Comparison of ENCODE assay signal across 7 cellular contexts in genomic region chr9:21802418-21803000, GRCh38. TPM values are rescaled to one million over a fixed set of nuclear protein-coding genes. Genes with fewer than 3 reads are reported as not detected.
A peak's percentile ranks its signal among the peaks of the same experiment; 100 is the strongest.
DNase-seq lines count a peak whose midpoint lies in the region; ATAC-seq, FAIRE-seq and TF ChIP-seq lines count a peak whose summit lies in the region.

MTAP (plus strand) TSS chr9:21802636; CDS start chr9:21802749, 113 bp downstream.

- DNase-seq in NCI-H2107 treated with DMSO at 0.1 percent for 48 hours (lab: John Stamatoyannopoulos, UW; ENCODE audit: unreplicated experiment) (peak; percentile 90), cerebellum (ENCODE audit: low spot score) (peak; percentile 73), kidney (peak; percentile 97)
- peak; percentile 33 to 64 (median 48) for DNase-seq in activated CD4-positive, CD25-positive, alpha-beta regulatory T cell (lab: John Stamatoyannopoulos, UW)
- DNase-seq in stimulated activated CD4-positive, alpha-beta T cell treated with anti-CD3 and anti-CD28 coated beads, Interleukin-12 subunit alpha, Interleukin-12 subunit beta, amount 100 ng/mL, for 48 hours (ENCODE audit: low read depth in 2 of 3, low spot score in 1 of 3): peak; percentile 59 to 72 (median 60)

- H3K9ac ChIP-seq in kidney (ENCODE audit: low read length in 2 of 2): peak within 1 kb of the TSS; percentile 74 to 83

- TF ChIP-seq CTCF in kidney (IDR thresholded peaks at IDR 0.05; ENCODE audit: borderline replicate concordance, extremely low read depth, insufficient read depth): no peak

- peak; percentile 80 for ATAC-seq in GM18520 (IDR thresholded peaks at IDR 0.05; ENCODE audit: unreplicated experiment)
- ATAC-seq in HG03045 (IDR thresholded peaks at IDR 0.05; ENCODE audit: unreplicated experiment): peak; percentile 97

- H3K27ac ChIP-seq in kidney (ENCODE audit: low read depth in 2 of 2, low read length in 2 of 2): peak within 1 kb of the TSS; percentile 72 to 86

- peak; percentile 75 for FAIRE-seq in kidney (lab: Jason Lieb, UNC)

- H3K36me3 ChIP-seq in kidney (ENCODE audit: control insufficient read depth in 1 of 2, insufficient read depth in 2 of 2, low read length in 2 of 2): no peaks in the 10 kb centered on the region

- H3K4me1 ChIP-seq in kidney (ENCODE audit: control insufficient read depth in 1 of 2, insufficient read depth in 1 of 2, low read depth in 1 of 2, low read length in 2 of 2): peaks cover 4 to 5% of the 10 kb centered on the region in 2 donors

- intact Hi-C loops in kidney (cut with DNase I): no loop called here

- peak within 1 kb of the TSS; percentile 83 to 93 for H3K4me3 ChIP-seq in kidney (ENCODE audit: low read length in 2 of 2)

- no peaks in the 10 kb centered on the region for H3K9me3 ChIP-seq in kidney (ENCODE audit: control insufficient read depth in 1 of 2, low read length in 2 of 2)

RNA-seq across cellular contexts. Expression of gene MTAP, which starts in this region (rescaled TPM):
- total RNA-seq in cerebellum (17.7 TPM), kidney (42.4 TPM)
- polyA plus RNA-seq in kidney (ENCODE audit: insufficient read depth, low read depth, low replicate concordance): 11.2 TPM

Comparison
In these comparisons a context has a peak if more than half of its experiments do, and no peak if none do; other contexts are left out.
1. Peak in every context shown above with its lines: DNase-seq, ATAC-seq, H3K4me3 ChIP-seq and H3K27ac ChIP-seq.